21 cellular contexts compared by ENCODE assay signal in genomic region chrX:103461156-103461555, GRCh38. TPM values are rescaled to one million over a fixed set of nuclear protein-coding genes. Genes with fewer than 3 reads are reported as not detected.
"Had no signal": no experiment of that assay in that cellular context is flagged by ENCODE, and none has a peak within 500 bp of the region (broad histone marks: within the 10 kb centered on the region; RNA-seq: fewer than 3 reads in every experiment).

No MANE protein-coding gene starts in this region.

- H3K4me1 ChIP-seq: breast epithelium, gastrocnemius medialis, left ventricle myocardium inferior, thyroid gland, upper lobe of right lung had no signal

- H3K9me3 ChIP-seq: breast epithelium, gastrocnemius medialis, left ventricle myocardium inferior, thyroid gland, upper lobe of right lung had no signal

- H3K27me3 ChIP-seq: gastrocnemius medialis, thyroid gland, upper lobe of right lung had no signal

- H3K4me3 ChIP-seq: breast epithelium, coronary artery, gastrocnemius medialis, left ventricle myocardium inferior, thyroid gland, upper lobe of right lung had no signal

- H3K27ac ChIP-seq: breast epithelium, coronary artery, gastrocnemius medialis, left ventricle myocardium inferior, thyroid gland, upper lobe of right lung had no signal

- ATAC-seq: activated CD8-positive, alpha-beta T cell treated with anti-CD3 and anti-CD28 coated beads, Interleukin-2, amount 10 ng/mL, durations not matched to agents 7 days and 5 days; activated naive CD4-positive, alpha-beta T cell treated with anti-CD3 and anti-CD28 coated beads, Interleukin-2, amount 50 U/mL, for 72 hours; gastrocnemius medialis; natural killer cell; stimulated activated naive CD8-positive, alpha-beta T cell treated with anti-CD3 and anti-CD28 coated beads, Interleukin-15, Interleukin-2, amounts not matched to agents 100 U/mL and 50 U/mL, for 24 hours; T-cell; upper lobe of right lung had no signal

- DNase-seq: activated CD4-positive, alpha-beta T cell treated with anti-CD3 and anti-CD28 coated beads for 1 hour; activated CD4-positive, alpha-beta T cell treated with anti-CD3 and anti-CD28 coated beads, Interleukin-2, amount 50 U/mL, for 1 hour; activated CD8-positive, alpha-beta T cell treated with anti-CD3 and anti-CD28 coated beads, Interleukin-2, amount 10 ng/mL, durations not matched to agents 7 days and 5 days; activated gamma-delta T cell; erythroblast; gastrocnemius medialis; hippocampal formation; left ventricle myocardium inferior; natural killer cell; stimulated activated CD4-positive, alpha-beta T cell treated with anti-CD3 and anti-CD28 coated beads, Interleukin-12 subunit alpha, Interleukin-12 subunit beta, amount 100 ng/mL, for 4 hours; stimulated activated CD4-positive, alpha-beta T cell treated with anti-CD3 and anti-CD28 coated beads, Interleukin-4, amount 100 ng/mL, for 4 hours; stimulated activated naive CD8-positive, alpha-beta T cell treated with anti-CD3 and anti-CD28 coated beads, Interleukin-15, Interleukin-2, amounts not matched to agents 100 U/mL and 50 U/mL, for 24 hours; thyroid gland; upper lobe of right lung had no signal

- H3K36me3 ChIP-seq: breast epithelium, gastrocnemius medialis, left ventricle myocardium inferior, thyroid gland, upper lobe of right lung had no signal

- FAIRE-seq: astrocyte, endometrium, TTC549 had no signal

RNA-seq across cellular contexts. Expression of gene RAB40A, which starts 58.1 kb away (rescaled TPM):
- total RNA-seq: activated CD8-positive, alpha-beta T cell treated with anti-CD3 and anti-CD28 coated beads, Interleukin-2, amount 10 ng/mL, durations not matched to agents 7 days and 5 days; gastrocnemius medialis; left ventricle myocardium inferior; natural killer cell had no signal
